8 cellular contexts compared by ENCODE assay signal in the genomic region with DNA sequence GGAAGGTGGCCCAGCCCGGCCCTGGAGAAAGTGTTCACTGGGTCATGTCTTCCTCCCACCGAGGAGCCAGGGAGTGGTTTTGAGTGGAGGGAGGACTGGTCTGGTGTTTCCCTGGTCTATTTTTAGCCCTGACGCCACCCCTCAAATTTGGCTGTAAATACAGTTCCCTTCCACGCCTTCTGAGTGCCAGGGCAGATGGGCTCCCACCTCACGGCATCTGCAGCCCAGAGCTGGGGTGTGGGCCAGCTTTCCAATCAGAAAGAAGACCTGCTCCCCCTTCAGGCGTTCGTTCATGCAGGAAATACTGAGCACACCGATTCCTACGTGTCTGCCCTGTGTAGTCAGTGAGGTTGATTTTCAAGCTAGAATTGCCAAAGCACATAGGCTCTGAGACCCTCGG. TPM values are rescaled to one million over a fixed set of nuclear protein-coding genes. Genes with fewer than 3 reads are reported as not detected.
DNase-seq lines count a peak whose midpoint lies in the region; ATAC-seq and TF ChIP-seq lines count a peak whose summit lies in the region.

No MANE protein-coding gene starts in this region.

- TF ChIP-seq CTCF in AG09309 (IDR thresholded peaks at IDR 0.05; ENCODE audit: control insufficient read depth, insufficient read depth, low read depth, low read length, missing control alignments), result peak; percentile 16
- TF ChIP-seq CTCF in gastroesophageal sphincter (IDR thresholded peaks at IDR 0.05), result peak in 3 of 4 experiments; percentile 71 to 75 (median 71)

- H3K4me3 ChIP-seq in AG09309 (ENCODE audit: control insufficient read depth, low read depth, low read length) (no peak overlapping the region), gastroesophageal sphincter (no peak overlapping the region)

- no peak for TF ChIP-seq POLR2A in gastroesophageal sphincter (IDR thresholded peaks at IDR 0.05)

- WGBS in gastroesophageal sphincter (ENCODE audit: low coverage in 1 of 2), 2 donors, result 0% methylated on average over 3 to 7 of the region's 10 CpGs

- no peak for TF ChIP-seq EP300 in gastroesophageal sphincter (IDR thresholded peaks at IDR 0.05)

- H3K27me3 ChIP-seq in gastroesophageal sphincter, result no peaks in the 10 kb centered on the region

- H3K4me1 ChIP-seq in gastroesophageal sphincter, result peaks cover 0 to 43% (median 12%) of the 10 kb centered on the region in 3 donors

- no peaks in the 10 kb centered on the region for H3K9me3 ChIP-seq in gastroesophageal sphincter

- DNase-seq in AG09309 (ENCODE audit: low read depth), result no peak
- peak; percentile 46 for DNase-seq in activated CD8-positive, alpha-beta memory T cell treated with anti-CD3 and anti-CD28 coated beads, Interleukin-2, amount 50 U/mL, for 4 hours
- peak; percentile 55 for DNase-seq in stimulated activated CD4-positive, alpha-beta T cell treated with anti-CD3 and anti-CD28 coated beads, Interleukin-15, amount 100 ng/mL, for 24 hours
- no peak for DNase-seq in DMS53 (lab: John Stamatoyannopoulos, UW)

- peaks cover 0 to 59% of the 10 kb centered on the region in 2 donors for H3K36me3 ChIP-seq in gastroesophageal sphincter

- H3K27ac ChIP-seq in gastroesophageal sphincter, result peak overlapping the region in 3 of 4 donors; percentile 62 to 72 (median 62)

- ATAC-seq in HG03108 (IDR thresholded peaks at IDR 0.05; ENCODE audit: unreplicated experiment) (peak; percentile 40), gastroesophageal sphincter (peak; percentile 79), HG02981 (IDR thresholded peaks at IDR 0.05; ENCODE audit: unreplicated experiment) (no peak), GM18867 (IDR thresholded peaks at IDR 0.05; ENCODE audit: unreplicated experiment) (no peak)

RNA-seq across cellular contexts. Expression of gene SNX20, which starts 53.7 kb away (rescaled TPM):
- total RNA-seq in gastroesophageal sphincter, result 1 to 10 TPM in 3 of 4 donors, under 1 TPM in 1; 0.84 to 1.8 (median 1.0) TPM

Comparison
In these comparisons a context has a peak if more than half of its experiments do, and no peak if none do; other contexts are left out.
1. DNase-seq: peak in activated CD8-positive, alpha-beta memory T cell treated with anti-CD3 and anti-CD28 coated beads, Interleukin-2, amount 50 U/mL, for 4 hours (single experiment) and stimulated activated CD4-positive, alpha-beta T cell treated with anti-CD3 and anti-CD28 coated beads, Interleukin-15, amount 100 ng/mL, for 24 hours (single experiment); none in AG09309 (single experiment) and DMS53 (single experiment).
2. ATAC-seq: peak in HG03108 (single experiment) and gastroesophageal sphincter (single experiment); none in HG02981 (single experiment) and GM18867 (single experiment).